Comparison of ENCODE assay signal across 7 cellular contexts in genomic region chr1:244833260-244833659, GRCh38. TPM values are rescaled to one million over a fixed set of nuclear protein-coding genes. Genes with fewer than 3 reads are reported as not detected.
DNase-seq lines count a peak whose midpoint lies in the region; ATAC-seq and TF ChIP-seq lines count a peak whose summit lies in the region.
"Not testable (repeated sequence)": the region's sequence is repeated elsewhere in the genome, so short reads cannot be mapped to it uniquely, and the experiment has no call there.

No MANE protein-coding gene starts in this region.

- H2AFZ ChIP-seq in GM23248: peak overlapping the region; percentile 80

- not testable (repeated sequence) for H3K9me3 ChIP-seq in GM23248 (ENCODE audit: low read depth); Peyer's patch; right atrium auricular region; naive thymus-derived CD4-positive, alpha-beta T cell (ENCODE audit: control insufficient read depth in 2 of 3, low read length in 3 of 3); spleen

- H3K27ac ChIP-seq in GM23248: peak overlapping the region; percentile 99
- peak overlapping the region; percentile 95 to 100 (median 100) for H3K27ac ChIP-seq in Peyer's patch
- H3K27ac ChIP-seq in right atrium auricular region: peak overlapping the region; percentile 99 to 100
- H3K27ac ChIP-seq in naive thymus-derived CD4-positive, alpha-beta T cell (ENCODE audit: low read depth, low read length): peak overlapping the region; percentile 96
- H3K27ac ChIP-seq in spleen: peak overlapping the region; percentile 96 to 99 (median 99)

- peaks cover 23% of the 10 kb centered on the region for H3K4me1 ChIP-seq in GM23248 (ENCODE audit: insufficient read depth)
- H3K4me1 ChIP-seq in Peyer's patch: peaks cover 0 to 17% (median 4%) of the 10 kb centered on the region in 4 donors
- peaks cover 0 to 30% of the 10 kb centered on the region in 2 donors for H3K4me1 ChIP-seq in right atrium auricular region
- peaks cover 17 to 27% of the 10 kb centered on the region in 2 donors for H3K4me1 ChIP-seq in naive thymus-derived CD4-positive, alpha-beta T cell (ENCODE audit: control insufficient read depth in 2 of 2, insufficient read depth in 2 of 2, low read length in 2 of 2)
- H3K4me1 ChIP-seq in spleen: peaks cover 26 to 42% (median 36%) of the 10 kb centered on the region in 6 donors

- not testable (repeated sequence) for H3K27me3 ChIP-seq in GM23248 (replicated peaks; ENCODE audit: insufficient read depth); Peyer's patch; right atrium auricular region; naive thymus-derived CD4-positive, alpha-beta T cell (ENCODE audit: control insufficient read depth in 2 of 2, insufficient read depth in 2 of 2, low read length in 2 of 2); spleen (replicated peaks in 1 of 7)

- H3K9ac ChIP-seq in GM23248: peak overlapping the region; percentile 98

- TF ChIP-seq CTCF in Peyer's patch (IDR thresholded peaks at IDR 0.05); right atrium auricular region (IDR thresholded peaks at IDR 0.05); spleen (IDR thresholded peaks at IDR 0.05 in 8 of 11, conservative IDR thresholded peaks at IDR 0.05 in 3 of 11): not testable (repeated sequence)

- peaks cover 30% of the 10 kb centered on the region for H3K4me1 Mint-ChIP-seq in activated T-helper 17 cell treated with anti-CD3 and anti-CD28 coated beads, Interleukin-2, amount 50 U/mL, for 72 hours
- peaks cover 26% of the 10 kb centered on the region for H3K4me1 Mint-ChIP-seq in dendritic cell treated with granulocyte-macrophage colony-stimulating factor and Interleukin-4, amounts not matched to agents 40 ng/mL and 50 ng/mL, for 4 days (ENCODE audit: low read depth)
- H3K4me1 Mint-ChIP-seq in naive thymus-derived CD4-positive, alpha-beta T cell: peaks cover 22 to 32% (median 28%) of the 10 kb centered on the region in 7 donors

- peak overlapping the region; percentile 99 for H3K4me2 ChIP-seq in GM23248 (ENCODE audit: unreplicated experiment)

- CTCF ChIA-PET in naive thymus-derived CD4-positive, alpha-beta T cell (lab: Charles Lee): interaction anchor here (3.4 to 8.1 kb wide), 2 partner anchors 29 to 209 kb away, joined by 13 to 83 read pairs; partner anchors contain the start of gene HNRNPU

- peaks cover 40% of the 10 kb centered on the region for H3K36me3 Mint-ChIP-seq in activated T-helper 17 cell treated with anti-CD3 and anti-CD28 coated beads, Interleukin-2, amount 50 U/mL, for 72 hours (ENCODE audit: low read depth)
- H3K36me3 Mint-ChIP-seq in dendritic cell treated with granulocyte-macrophage colony-stimulating factor and Interleukin-4, amounts not matched to agents 40 ng/mL and 50 ng/mL, for 4 days (ENCODE audit: low read depth): peaks cover 59% of the 10 kb centered on the region
- peaks cover 0 to 12% (median 8%) of the 10 kb centered on the region in 5 donors for H3K36me3 Mint-ChIP-seq in naive thymus-derived CD4-positive, alpha-beta T cell

- peak overlapping the region; percentile 93 for H3K4me3 Mint-ChIP-seq in activated T-helper 17 cell treated with anti-CD3 and anti-CD28 coated beads, Interleukin-2, amount 50 U/mL, for 72 hours
- H3K4me3 Mint-ChIP-seq in dendritic cell treated with granulocyte-macrophage colony-stimulating factor and Interleukin-4, amounts not matched to agents 40 ng/mL and 50 ng/mL, for 4 days: peak overlapping the region; percentile 23
- peak overlapping the region in 6 of 10 donors; percentile 85 to 100 (median 93) for H3K4me3 Mint-ChIP-seq in naive thymus-derived CD4-positive, alpha-beta T cell

- ATAC-seq in activated T-helper 17 cell treated with anti-CD3 and anti-CD28 coated beads, Interleukin-2, amount 50 U/mL, for 72 hours (replicated peaks); naive thymus-derived CD4-positive, alpha-beta T cell: not testable (repeated sequence)

- TF ChIP-seq POLR2A in Peyer's patch (IDR thresholded peaks at IDR 0.05); spleen (IDR thresholded peaks at IDR 0.05): not testable (repeated sequence)

- POLR2A ChIA-PET in naive thymus-derived CD4-positive, alpha-beta T cell (lab: Charles Lee): interaction anchor here (0.8 to 29.6 kb wide), 12 partner anchors 24 to 381 kb away, joined by 3 to 1419 read pairs (median 19); partner anchors contain the start of genes ADSS2, CATSPERE, DESI2 and HNRNPU

- H3K9me3 Mint-ChIP-seq in activated T-helper 17 cell treated with anti-CD3 and anti-CD28 coated beads, Interleukin-2, amount 50 U/mL, for 72 hours; dendritic cell treated with granulocyte-macrophage colony-stimulating factor and Interleukin-4, amounts not matched to agents 40 ng/mL and 50 ng/mL, for 4 days; naive thymus-derived CD4-positive, alpha-beta T cell: not testable (repeated sequence)

- not testable (repeated sequence) for H3K36me3 ChIP-seq in GM23248 (ENCODE audit: low read depth); Peyer's patch; right atrium auricular region; naive thymus-derived CD4-positive, alpha-beta T cell (ENCODE audit: control insufficient read depth in 2 of 3, insufficient read depth in 3 of 3, low read length in 3 of 3); spleen

- DNase-seq in GM23248; Peyer's patch; naive thymus-derived CD4-positive, alpha-beta T cell: not testable (repeated sequence)
- DNase-seq in right atrium auricular region (ENCODE audit: low spot score): peak; percentile 67
- DNase-seq in spleen: peak; percentile 71

- H3F3A ChIP-seq in GM23248 (ENCODE audit: insufficient read depth): peaks cover 42% of the 10 kb centered on the region

- WGBS in GM23248 (ENCODE audit: low coverage in 1 of 2, low lambda C conversion rate in 2 of 2, missing lambda C conversion rate in 2 of 2), 2 experiments: 51 to 57% methylated on average over 8 of the region's 8 CpGs
- WGBS in spleen, 5 donors: 36 to 46% (median 39%) methylated on average over 8 of the region's 8 CpGs

- H3K79me2 ChIP-seq in GM23248 (ENCODE audit: insufficient read depth): peaks cover 25% of the 10 kb centered on the region

- H3K4me3 ChIP-seq in GM23248: peak overlapping the region; percentile 95
- H3K4me3 ChIP-seq in Peyer's patch: peak overlapping the region in 3 of 4 donors; percentile 63 to 87 (median 69)
- H3K4me3 ChIP-seq in right atrium auricular region: peak overlapping the region; percentile 77 to 81
- H3K4me3 ChIP-seq in naive thymus-derived CD4-positive, alpha-beta T cell (ENCODE audit: low read length): not testable (repeated sequence)
- H3K4me3 ChIP-seq in spleen: peak overlapping the region in 7 of 8 donors; percentile 59 to 76 (median 71)

- H4K20me1 ChIP-seq in GM23248 (ENCODE audit: insufficient read depth): not testable (repeated sequence)

- not testable (repeated sequence) for H3K27me3 Mint-ChIP-seq in activated T-helper 17 cell treated with anti-CD3 and anti-CD28 coated beads, Interleukin-2, amount 50 U/mL, for 72 hours; dendritic cell treated with granulocyte-macrophage colony-stimulating factor and Interleukin-4, amounts not matched to agents 40 ng/mL and 50 ng/mL, for 4 days; naive thymus-derived CD4-positive, alpha-beta T cell

- not testable (repeated sequence) for H3K9me2 ChIP-seq in GM23248 (ENCODE audit: insufficient read depth)

- intact Hi-C loops in dendritic cell treated with granulocyte-macrophage colony-stimulating factor and Interleukin-4, amounts not matched to agents 40 ng/mL and 50 ng/mL, for 4 days (cut with micrococcal nuclease): loop anchor here (2.0 to 10.0 kb wide), 2 partner anchors 16 to 178 kb away; partner anchors contain the start of gene DESI2
- intact Hi-C loops in naive thymus-derived CD4-positive, alpha-beta T cell (cut with micrococcal nuclease): loop anchor here (1.0 to 10.0 kb wide), 4 partner anchors 32 to 1578 kb away; partner anchors contain the start of genes CEP170 (in 1 of the 2) and SDCCAG8 (in 1 of the 2)
- intact Hi-C loops in spleen (cut with DNase I; ENCODE audit: low total_unique reads): loop anchor here (10.0 kb wide), 1 partner anchor 132 kb away; a partner anchor contains a TSS

- in situ Hi-C loops in GM23248 (cut with MboI): not testable (repeated sequence)

- peak overlapping the region; percentile 97 for H3K27ac Mint-ChIP-seq in activated T-helper 17 cell treated with anti-CD3 and anti-CD28 coated beads, Interleukin-2, amount 50 U/mL, for 72 hours
- H3K27ac Mint-ChIP-seq in dendritic cell treated with granulocyte-macrophage colony-stimulating factor and Interleukin-4, amounts not matched to agents 40 ng/mL and 50 ng/mL, for 4 days: peak overlapping the region; percentile 99
- peak overlapping the region in 7 of 9 donors; percentile 99 to 100 (median 100) for H3K27ac Mint-ChIP-seq in naive thymus-derived CD4-positive, alpha-beta T cell

RNA-seq across cellular contexts. Expression of gene COX20, which starts 2.2 kb away (rescaled TPM):
- total RNA-seq in GM23248 (2014; rRNA removed; shearing (Covaris generic)): 21.5 and 21.9 TPM in 2 replicates
- polyA plus RNA-seq in GM23248 (2016; fragmentation: Nextera tagmentation; extraction: Ambion mirVana) (86.5 and 88.0 TPM in 2 replicates), spleen (10 to 100 TPM; 38.4 to 45.4 (median 39.6) TPM)
- total RNA-seq in Peyer's patch (10 to 100 TPM; 15.6 to 33.5 (median 28.2) TPM), right atrium auricular region (10 to 100 TPM; 57.3 to 64.7 TPM), spleen (10 to 100 TPM; 20.7 to 30.9 (median 23.2) TPM)
- total RNA-seq in activated T-helper 17 cell treated with anti-CD3 and anti-CD28 coated beads, Interleukin-2, amount 50 U/mL, for 72 hours: 10 to 100 TPM; 38.7 to 43.1 TPM
- total RNA-seq in naive thymus-derived CD4-positive, alpha-beta T cell: 10 to 100 TPM; 23.5 to 31.0 (median 27.8) TPM
- 10 to 100 TPM; 17.1 to 43.7 TPM for polyA plus RNA-seq in naive thymus-derived CD4-positive, alpha-beta T cell

RNA-seq across cellular contexts. Expression of gene HNRNPU, which starts 31.1 kb away (rescaled TPM):
- total RNA-seq in GM23248 (2014; rRNA removed; shearing (Covaris generic)): 226 and 227 TPM in 2 replicates
- polyA plus RNA-seq in GM23248 (2016; fragmentation: Nextera tagmentation; extraction: Ambion mirVana): 166 and 173 TPM in 2 replicates
- total RNA-seq in Peyer's patch: 100 to 1,000 TPM; 277 to 522 (median 324) TPM
- total RNA-seq in activated T-helper 17 cell treated with anti-CD3 and anti-CD28 coated beads, Interleukin-2, amount 50 U/mL, for 72 hours: 100 to 1,000 TPM; 336 to 438 TPM
- 100 to 1,000 TPM; 175 to 206 TPM for total RNA-seq in right atrium auricular region
- total RNA-seq in naive thymus-derived CD4-positive, alpha-beta T cell: 100 to 1,000 TPM; 378 to 509 (median 428) TPM
- polyA plus RNA-seq in naive thymus-derived CD4-positive, alpha-beta T cell: 100 to 1,000 TPM; 282 to 474 TPM
- total RNA-seq in spleen: 100 to 1,000 TPM; 279 to 457 (median 350) TPM
- polyA plus RNA-seq in spleen: 100 to 1,000 TPM; 121 to 156 (median 153) TPM

Comparison
In these comparisons a context has a peak if more than half of its experiments do, and no peak if none do; other contexts are left out.
1. H3K4me3 Mint-ChIP-seq: peak in every context shown above with its lines; median percentile 93 in activated T-helper 17 cell treated with anti-CD3 and anti-CD28 coated beads, Interleukin-2, amount 50 U/mL, for 72 hours; 93 in naive thymus-derived CD4-positive, alpha-beta T cell; 23 in dendritic cell treated with granulocyte-macrophage colony-stimulating factor and Interleukin-4, amounts not matched to agents 40 ng/mL and 50 ng/mL, for 4 days.